10 cellular contexts compared by ENCODE assay signal in genomic region chr4:125735107-125735506, GRCh38.
DNase-seq lines count a peak whose midpoint lies in the region; ATAC-seq, FAIRE-seq and TF ChIP-seq lines count a peak whose summit lies in the region.
"Had no signal": no experiment of that assay in that cellular context is flagged by ENCODE, and none has a peak within 500 bp of the region (broad histone marks: within the 10 kb centered on the region; RNA-seq: fewer than 3 reads in every experiment).

No MANE protein-coding gene starts in this region.

- no peaks in the 10 kb centered on the region for H3K9me3 Mint-ChIP-seq in GM23338
- no peaks in the 10 kb centered on the region for H3K9me3 Mint-ChIP-seq in T-helper 2 cell treated with Interferon-gamma antibody and Interleukin-4, amounts not matched to agents 5 μg/mL and 100 μg/mL, for 36 hours

- H3K9me2 ChIP-seq in GM23338 (ENCODE audit: insufficient read depth) = no peaks in the 10 kb centered on the region

- H3K36me3 Mint-ChIP-seq in GM23338 (ENCODE audit: low read depth) = peaks cover 7% of the 10 kb centered on the region; the same call in 2 of the 3 replicates
- no peaks in the 10 kb centered on the region for H3K36me3 Mint-ChIP-seq in T-helper 2 cell treated with Interferon-gamma antibody and Interleukin-4, amounts not matched to agents 5 μg/mL and 100 μg/mL, for 36 hours (ENCODE audit: low read depth)

- no peaks in the 10 kb centered on the region for H3K27me3 Mint-ChIP-seq in GM23338 (ENCODE audit: insufficient read depth, low read depth, poor library complexity)
- no peaks in the 10 kb centered on the region for H3K27me3 Mint-ChIP-seq in T-helper 2 cell treated with Interferon-gamma antibody and Interleukin-4, amounts not matched to agents 5 μg/mL and 100 μg/mL, for 36 hours (ENCODE audit: low read depth)

- no peak overlapping the region for H3K4me3 Mint-ChIP-seq in GM23338
- no peak overlapping the region for H3K4me3 Mint-ChIP-seq in T-helper 2 cell treated with Interferon-gamma antibody and Interleukin-4, amounts not matched to agents 5 μg/mL and 100 μg/mL, for 36 hours

- no peaks in the 10 kb centered on the region for H3K79me1 ChIP-seq in trophoblast cell (ENCODE audit: low read length)

- H3K79me2 ChIP-seq in GM23338 (replicated peaks; ENCODE audit: insufficient read depth) (no peaks in the 10 kb centered on the region), trophoblast cell (ENCODE audit: control insufficient read depth, insufficient read depth, low read length, poor library complexity) (no peaks in the 10 kb centered on the region)

- H4K20me1 ChIP-seq in GM23338 (replicated peaks; ENCODE audit: insufficient read depth) = no peaks in the 10 kb centered on the region

- H2AFZ ChIP-seq in GM23338 (no peak overlapping the region), trophoblast cell (ENCODE audit: insufficient read depth, low read length, poor library complexity) (no peak overlapping the region)

- H3F3A ChIP-seq in GM23338 (replicated peaks; ENCODE audit: low read depth) = no peaks in the 10 kb centered on the region

- ATAC-seq in GM23338 (peak; percentile 92), GM21786 (IDR thresholded peaks at IDR 0.05; ENCODE audit: unreplicated experiment) (no peak)

- H2BK120ac ChIP-seq in trophoblast cell (ENCODE audit: insufficient read depth, low read length, poor library complexity) = no peak overlapping the region

- FAIRE-seq in small intestine (lab: Jason Lieb, UNC) = no peak

- H2BK12ac ChIP-seq in trophoblast cell (ENCODE audit: low read length) = no peak overlapping the region

- no peak overlapping the region for H4K8ac ChIP-seq in trophoblast cell (ENCODE audit: low read depth, low read length)

- no peak overlapping the region for H4K91ac ChIP-seq in trophoblast cell (ENCODE audit: low read depth, low read length)

- H3K4me1 ChIP-seq in GM23338 (ENCODE audit: insufficient read depth) = peaks cover 16% of the 10 kb centered on the region
- no peaks in the 10 kb centered on the region for H3K4me1 ChIP-seq in trophoblast cell (ENCODE audit: control insufficient read depth in 1 of 2, insufficient read depth in 2 of 2, low read length in 2 of 2)
- H3K4me1 ChIP-seq in small intestine (ENCODE audit: control insufficient read depth in 2 of 2, insufficient read depth in 1 of 2, low read depth in 1 of 2, low read length in 1 of 2) = no peaks in the 10 kb centered on the region

- H3K4me3 ChIP-seq in GM23338 (no peak overlapping the region), trophoblast cell (ENCODE audit: low read depth, low read length) (no peak overlapping the region), small intestine (ENCODE audit: low read depth in 1 of 2, low read length in 2 of 2) (no peak overlapping the region)

- H3K36me3 ChIP-seq in GM23338 (ENCODE audit: insufficient read depth) (no peaks in the 10 kb centered on the region), trophoblast cell (ENCODE audit: control insufficient read depth in 1 of 2, insufficient read depth in 2 of 2, low read length in 2 of 2) (no peaks in the 10 kb centered on the region), small intestine (ENCODE audit: control insufficient read depth in 2 of 2, insufficient read depth in 2 of 2, low read length in 2 of 2) (no peaks in the 10 kb centered on the region)

- H3K9me3 ChIP-seq in trophoblast cell (ENCODE audit: insufficient read depth, low read depth, low read length) = no peaks in the 10 kb centered on the region
- H3K9me3 ChIP-seq in small intestine (ENCODE audit: control insufficient read depth, low read depth) = no peaks in the 10 kb centered on the region

- H3K27me3 ChIP-seq in GM23338 (ENCODE audit: insufficient read depth) (no peaks in the 10 kb centered on the region), trophoblast cell (ENCODE audit: insufficient read depth, low read length) (no peaks in the 10 kb centered on the region), small intestine (ENCODE audit: control insufficient read depth in 2 of 2, insufficient read depth in 2 of 2, low read length in 2 of 2) (no peaks in the 10 kb centered on the region)

- H3K23ac ChIP-seq in trophoblast cell (ENCODE audit: low read length) = no peak overlapping the region

- H2BK5ac ChIP-seq in trophoblast cell (ENCODE audit: low read depth, low read length, poor library complexity) = no peak overlapping the region

- H2AK5ac ChIP-seq in trophoblast cell (ENCODE audit: low read length) = no peak overlapping the region

- peaks cover 40% of the 10 kb centered on the region for H3K4me1 Mint-ChIP-seq in GM23338
- no peaks in the 10 kb centered on the region for H3K4me1 Mint-ChIP-seq in T-helper 2 cell treated with Interferon-gamma antibody and Interleukin-4, amounts not matched to agents 5 μg/mL and 100 μg/mL, for 36 hours (ENCODE audit: low read depth)

- H3K27ac Mint-ChIP-seq in GM23338 = peak overlapping the region; percentile 49
- no peak overlapping the region for H3K27ac Mint-ChIP-seq in T-helper 2 cell treated with Interferon-gamma antibody and Interleukin-4, amounts not matched to agents 5 μg/mL and 100 μg/mL, for 36 hours

- no CpG with 5 or more reads among the region's 4 CpGs for WGBS in trophoblast cell (ENCODE audit: extremely low coverage, insufficient coverage, insufficient read length)
- 47 to 61% (median 51%) methylated on average over 4 of the region's 4 CpGs for WGBS in small intestine, 3 donors

- H3K4me2 ChIP-seq in GM23338 (no peak overlapping the region), trophoblast cell (ENCODE audit: low read length) (no peak overlapping the region)

- no peak overlapping the region for H4K12ac ChIP-seq in trophoblast cell (ENCODE audit: low read depth, low read length)

- DNase-seq in GM23338 (ENCODE audit: low spot score) (peak; percentile 64), SW480 (ENCODE audit: low spot score) (peak; percentile 50), glomerular visceral epithelial cell (ENCODE audit: extremely low spot score) (peak; percentile 89), trophoblast cell (peak; percentile 75 to 87), small intestine (no peak)
- no peak for DNase-seq in activated naive CD4-positive, alpha-beta T cell treated with Interleukin-2 at 50 U/mL for 16 hours
- DNase-seq in T-helper 2 cell treated with Interferon-gamma antibody and Interleukin-4, amounts not matched to agents 5 μg/mL and 100 μg/mL, for 36 hours (ENCODE audit: low spot score) = no peak
- DNase-seq: GF-D8, NCI-H1694 treated with DMSO at 0.1 percent for 48 hours had no signal

- H3K27ac ChIP-seq in GM23338 (ENCODE audit: low read depth) = 0 out of 2 replicates have a peak overlapping the region, but pooled peaks have one; percentile 0
- no peak overlapping the region for H3K27ac ChIP-seq in trophoblast cell (ENCODE audit: low read depth, low read length)
- no peak overlapping the region for H3K27ac ChIP-seq in small intestine (ENCODE audit: low read depth in 1 of 2, low read length in 1 of 2)

- no peak overlapping the region for H3K18ac ChIP-seq in trophoblast cell (ENCODE audit: low read length)

- H3K9ac ChIP-seq in trophoblast cell (ENCODE audit: low read length) = no peak overlapping the region

- H3K14ac ChIP-seq in trophoblast cell (ENCODE audit: low read length) = no peak overlapping the region

- TF ChIP-seq CTCF in GM23338 (conservative IDR thresholded peaks at IDR 0.05; ENCODE audit: low read depth in 2 of 2) = no peak

- no peak overlapping the region for H3K4ac ChIP-seq in trophoblast cell (ENCODE audit: low read depth, low read length)

TF ChIP-seq in GM23338, 12 proteins besides CTCF, POLR2A, EP300 and RAD21 (continues in another document):
- TF ChIP-seq POLR2AphosphoS5 (IDR thresholded peaks at IDR 0.05; ENCODE audit: low read depth) (no peak), CREB1 (CRISPR knock-in tag; IDR thresholded peaks at IDR 0.05; ENCODE audit: low read depth) (no peak), ZNF331 (CRISPR knock-in tag; IDR thresholded peaks at IDR 0.05; ENCODE audit: low read depth) (no peak), REST (IDR thresholded peaks at IDR 0.05; ENCODE audit: unreplicated experiment) (no peak), ZNF114 (CRISPR knock-in tag; IDR thresholded peaks at IDR 0.05) (no peak)

Comparison
In these comparisons a context has a peak if more than half of its experiments do, and no peak if none do; other contexts are left out.
1. DNase-seq: peak in GM23338 (single experiment), SW480 (single experiment), glomerular visceral epithelial cell (single experiment) and trophoblast cell (2 of 2); none in small intestine (single experiment), activated naive CD4-positive, alpha-beta T cell treated with Interleukin-2 at 50 U/mL for 16 hours (single experiment) and T-helper 2 cell treated with Interferon-gamma antibody and Interleukin-4, amounts not matched to agents 5 μg/mL and 100 μg/mL, for 36 hours (single experiment).